ENCODE assay signal across 24 cellular contexts in genomic region chr14:67317822-67318221, GRCh38.
DNase-seq lines count a peak whose midpoint lies in the region; ATAC-seq, FAIRE-seq and TF ChIP-seq lines count a peak whose summit lies in the region.
"Had no signal": no experiment of that assay in that cellular context is flagged by ENCODE, and none has a peak within 500 bp of the region (broad histone marks: within the 10 kb centered on the region; RNA-seq: fewer than 3 reads in every experiment).

No MANE protein-coding gene starts in this region.

- peaks cover 43% of the 10 kb centered on the region for H3K36me3 Mint-ChIP-seq in nephron progenitor cell (ENCODE audit: low read depth)

- H3K4me3 ChIP-seq in LNCaP clone FGC (ENCODE audit: low read depth, low read length), result no peak overlapping the region
- H3K4me3 ChIP-seq: GM12878 had no signal

- H3K9me3 Mint-ChIP-seq in nephron progenitor cell, result no peaks in the 10 kb centered on the region
- H3K9me3 Mint-ChIP-seq: CD4-positive, CD25-positive, alpha-beta regulatory T cell; CD8-positive, alpha-beta memory T cell; HFFc6; IgD-negative memory B cell had no signal

- TF ChIP-seq CTCF in LNCaP clone FGC (IDR thresholded peaks at IDR 0.05; ENCODE audit: control insufficient read depth, extremely low read depth, insufficient read depth) (no peak), nephron progenitor cell (IDR thresholded peaks at IDR 0.05) (no peak)

- no peak overlapping the region for H3K4me3 Mint-ChIP-seq in nephron progenitor cell
- H3K4me3 Mint-ChIP-seq: CD4-positive, CD25-positive, alpha-beta regulatory T cell; CD8-positive, alpha-beta memory T cell; HFFc6; IgD-negative memory B cell had no signal

- peak; percentile 21 for FAIRE-seq in GM19239 (lab: Jason Lieb, UNC)
- peak; percentile 13 for FAIRE-seq in islet of Langerhans (lab: Jason Lieb, UNC)
- FAIRE-seq: D721Med, GM12878, HepG2 had no signal

- no peaks in the 10 kb centered on the region for H3K27me3 Mint-ChIP-seq in nephron progenitor cell (ENCODE audit: low read depth, poor library complexity)
- H3K27me3 Mint-ChIP-seq: CD4-positive, CD25-positive, alpha-beta regulatory T cell; CD8-positive, alpha-beta memory T cell; IgD-negative memory B cell had no signal

- ATAC-seq in HG02588 (IDR thresholded peaks at IDR 0.05; ENCODE audit: unreplicated experiment), result no peak
- ATAC-seq: GM12878, HCT116, HepG2 had no signal

- peak overlapping the region; percentile 76 for H3K27ac Mint-ChIP-seq in nephron progenitor cell
- H3K27ac Mint-ChIP-seq: HFFc6, IgD-negative memory B cell had no signal

- no peak for DNase-seq in GM19239 (ENCODE audit: insufficient read length, low spot score)
- peak; percentile 22 for DNase-seq in LNCaP clone FGC (ENCODE audit: low read depth)
- no peak for DNase-seq in nephron progenitor cell
- DNase-seq in AML-193 (lab: John Stamatoyannopoulos, UW), result no peak
- DNase-seq in NCI-H187 treated with DMSO at 0.1 percent for 48 hours (lab: John Stamatoyannopoulos, UW), result no peak
- DNase-seq: BE2C; C1 segment of cervical spinal cord; CD4-positive, CD25-positive, alpha-beta regulatory T cell; CD8-positive, alpha-beta memory T cell; COR-L47; DMS53; DND-41; EL; GOT3; H7; HFFc6; KBM-7 had no signal

- peaks cover 4% of the 10 kb centered on the region for H3K4me1 Mint-ChIP-seq in nephron progenitor cell
- H3K4me1 Mint-ChIP-seq: CD8-positive, alpha-beta memory T cell; IgD-negative memory B cell had no signal
